ENCODE assay signal across 30 cellular contexts in genomic region chr1:4511374-4511773, GRCh38.
"Had no signal": no experiment of that assay in that cellular context is flagged by ENCODE, and none has a peak within 500 bp of the region (broad histone marks: within the 10 kb centered on the region; RNA-seq: fewer than 3 reads in every experiment).

No MANE protein-coding gene starts in this region.

- H3K36me3 ChIP-seq: esophagus muscularis mucosa, gastrocnemius medialis, WERI-Rb-1 had no signal

- H3K4me1 ChIP-seq: foreskin keratinocyte, gastrocnemius medialis had no signal

- H3K9me3 ChIP-seq: esophagus muscularis mucosa, gastrocnemius medialis had no signal

- DNase-seq: activated B cell treated with CpG ODN at 0.5 μM for 24 hours; activated CD4-positive, alpha-beta T cell treated with anti-CD3 and anti-CD28 coated beads for 48 hours; activated CD4-positive, alpha-beta T cell treated with anti-CD3 and anti-CD28 coated beads, Interleukin-2, amount 50 U/mL, for 1 hour; activated CD4-positive, alpha-beta T cell treated with anti-CD3 and anti-CD28 coated beads, Interleukin-2, amount 50 U/mL, for 48 hours; activated CD8-positive, alpha-beta memory T cell treated with anti-CD3 and anti-CD28 coated beads for 24 hours; activated CD8-positive, alpha-beta T cell treated with anti-CD3 and anti-CD28 coated beads for 36 hours; activated effector memory CD4-positive, alpha-beta T cell treated with Interleukin-2 at 50 U/mL for 16 hours; activated gamma-delta T cell treated with Interleukin-2 at 50 U/mL for 16 hours; activated naive CD4-positive, alpha-beta T cell treated with anti-CD3 and anti-CD28 coated beads, Interleukin-2, amount 50 U/mL, for 16 hours; activated naive CD4-positive, alpha-beta T cell treated with Interleukin-2 at 50 U/mL for 16 hours; activated T-cell treated with anti-CD3 and anti-CD28 coated beads, Interleukin-2, amount 50 U/mL, for 4 hours; amniotic stem cell; caudate nucleus; cortex of kidney; dermis blood vessel endothelial cell; effector CD4-positive, alpha-beta T cell; effector memory CD8-positive, alpha-beta T cell; erythroblast; foreskin keratinocyte; gastrocnemius medialis; glutamatergic neuron; T-helper 1 cell; T-helper 17 cell; T1000; WERI-Rb-1 had no signal

- ATAC-seq: activated CD4-positive, CD25-positive, alpha-beta regulatory T cell treated with anti-CD3 and anti-CD28 coated beads, Interleukin-2, amount 50 U/mL, for 24 hours; activated CD8-positive, alpha-beta T cell treated with anti-CD3 and anti-CD28 coated beads for 36 hours; activated T-cell treated with anti-CD3 and anti-CD28 coated beads, Interleukin-2, amount 50 U/mL, for 4 hours; activated T-helper 17 cell treated with anti-CD3 and anti-CD28 coated beads, Interleukin-2, amount 50 U/mL, for 72 hours; effector memory CD8-positive, alpha-beta T cell; foreskin keratinocyte; gastrocnemius medialis; T-helper 17 cell had no signal

- H3K27me3 ChIP-seq: foreskin keratinocyte, gastrocnemius medialis had no signal

- FAIRE-seq: astrocyte, colon had no signal

- H3K4me3 ChIP-seq: esophagus muscularis mucosa, gastrocnemius medialis had no signal

- H3K27ac ChIP-seq: esophagus muscularis mucosa, foreskin keratinocyte, gastrocnemius medialis, WERI-Rb-1 had no signal
